Comparison of ENCODE assay signal across 8 cellular contexts in genomic region chr15:26628879-26629529, GRCh38.
DNase-seq lines count a peak whose midpoint lies in the region; ATAC-seq and TF ChIP-seq lines count a peak whose summit lies in the region.

No MANE protein-coding gene starts in this region.

- no peaks in the 10 kb centered on the region for H3K79me1 ChIP-seq in neuronal stem cell (ENCODE audit: low read depth, low read length)

- H2AK5ac ChIP-seq in neuronal stem cell (ENCODE audit: low read depth, low read length): peak overlapping the region; percentile 59

- H3K4me3 ChIP-seq in BJ (ENCODE audit: low read depth, low read length) (peak overlapping the region; percentile 29), neuronal stem cell (ENCODE audit: low read length in 2 of 2) (no peak overlapping the region), Caco-2 (ENCODE audit: low read depth, low read length) (no peak overlapping the region)

- CTCF ChIA-PET in BJ (lab: Yijun Ruan, JAX): interaction anchor here (0.7 kb wide), 1 partner anchor 592 kb away, joined by 3 read pairs; no protein-coding TSS in a partner anchor
- CTCF ChIA-PET in Caco-2 (lab: Charles Lee): no interaction called here

- ATAC-seq in GM18909 (IDR thresholded peaks at IDR 0.05; ENCODE audit: poor library complexity, unreplicated experiment): no peak
- no peak for ATAC-seq in HG03457 (IDR thresholded peaks at IDR 0.05; ENCODE audit: unreplicated experiment)

- no peak overlapping the region for H2AFZ ChIP-seq in neuronal stem cell (ENCODE audit: low read length)

- POLR2A ChIA-PET in BJ (lab: Charles Lee) (interaction anchor here (0.6 kb wide), 1 partner anchor 379 kb away, joined by 3 read pairs; no protein-coding TSS in a partner anchor), Caco-2 (lab: Charles Lee) (no interaction called here)

- H3K4me2 ChIP-seq in neuronal stem cell (ENCODE audit: insufficient read depth, low read length, poor library complexity, severe bottlenecking): no peak overlapping the region

- intact Hi-C loops in Caco-2 (cut with micrococcal nuclease; ENCODE audit: unreplicated experiment): no loop called here

- H3K9me3 Mint-ChIP-seq in Caco-2 (ENCODE audit: unreplicated experiment): peaks cover 24% of the 10 kb centered on the region

- H3K14ac ChIP-seq in neuronal stem cell (ENCODE audit: low read length): no peak overlapping the region

- no peak overlapping the region for H3K9ac ChIP-seq in neuronal stem cell (ENCODE audit: low read depth, low read length, poor library complexity)

- no TSS peak for BruUV-seq in Caco-2 (replicated peaks; lab: Mats Ljungman, UMichigan)

- no peak overlapping the region for H2BK15ac ChIP-seq in neuronal stem cell (ENCODE audit: low read length)

- H2BK120ac ChIP-seq in neuronal stem cell (ENCODE audit: low read depth, low read length): no peak overlapping the region

- H3K36me3 ChIP-seq in BJ (ENCODE audit: control insufficient read depth, insufficient read depth, low read length): no peaks in the 10 kb centered on the region
- no peaks in the 10 kb centered on the region for H3K36me3 ChIP-seq in neuronal stem cell (replicated peaks in 1 of 2; ENCODE audit: control insufficient read depth in 2 of 2, insufficient read depth in 2 of 2, low read length in 2 of 2)
- H3K36me3 ChIP-seq in Caco-2 (ENCODE audit: control insufficient read depth, insufficient read depth, low read length): no peaks in the 10 kb centered on the region

- H3K27ac Mint-ChIP-seq in Caco-2 (ENCODE audit: unreplicated experiment): no peak overlapping the region

- H3K27me3 Mint-ChIP-seq in Caco-2 (ENCODE audit: insufficient read depth, unreplicated experiment): no peaks in the 10 kb centered on the region

- peak overlapping the region; percentile 82 for H3K23ac ChIP-seq in neuronal stem cell (ENCODE audit: low read depth, low read length, poor library complexity)

- no peaks in the 10 kb centered on the region for H3K36me3 Mint-ChIP-seq in Caco-2 (ENCODE audit: insufficient read depth, unreplicated experiment)

- H2BK5ac ChIP-seq in neuronal stem cell (ENCODE audit: low read length): no peak overlapping the region

- 0 out of 2 replicates have a peak, but pooled peaks have one; percentile 3 for TF ChIP-seq CTCF in BJ (IDR thresholded peaks at IDR 0.05; ENCODE audit: insufficient read depth, low read depth, low read length)
- TF ChIP-seq CTCF in Caco-2 (IDR thresholded peaks at IDR 0.05; ENCODE audit: insufficient read depth in 1 of 2, low read depth in 1 of 2, low read length in 1 of 2, severe bottlenecking in 1 of 2, unreplicated experiment in 1 of 2): no peak

- H2BK12ac ChIP-seq in neuronal stem cell (ENCODE audit: low read length): no peak overlapping the region

- no CpG with 5 or more reads among the region's 41 CpGs for WGBS in neuronal stem cell (ENCODE audit: extremely low coverage in 2 of 2, insufficient read length in 2 of 2, insufficient replicate concordance in 1 of 2), 2 donors

- H3K4ac ChIP-seq in neuronal stem cell (ENCODE audit: low read length): no peak overlapping the region

- H3K18ac ChIP-seq in neuronal stem cell (ENCODE audit: low read length): peak overlapping the region; percentile 32

- no peak for DNase-seq in BJ (ENCODE audit: low read depth)
- DNase-seq in NCI-H2227 (lab: John Stamatoyannopoulos, UW; ENCODE audit: unreplicated experiment): peak; percentile 88
- peak; percentile 6 for DNase-seq in fibroblast of gingiva (ENCODE audit: low read depth)
- no peak for DNase-seq in neuronal stem cell (ENCODE audit: low spot score)
- no peak for DNase-seq in Caco-2
- no peak for DNase-seq in activated naive CD4-positive, alpha-beta T cell treated with anti-CD3 and anti-CD28 coated beads, Interleukin-2, amount 50 U/mL, for 16 hours

- H4K91ac ChIP-seq in neuronal stem cell (ENCODE audit: low read depth, low read length, poor library complexity): no peak overlapping the region

- peaks cover 0 to 5% of the 10 kb centered on the region in 2 donors for H3K4me1 ChIP-seq in neuronal stem cell (ENCODE audit: control insufficient read depth in 2 of 2, insufficient read depth in 1 of 2, low read depth in 1 of 2, low read length in 2 of 2)
- H3K4me1 ChIP-seq in Caco-2: no peaks in the 10 kb centered on the region

- no peak overlapping the region for H3K27ac ChIP-seq in neuronal stem cell (replicated peaks; ENCODE audit: low read length)

- H3K27me3 ChIP-seq in BJ (ENCODE audit: control insufficient read depth, insufficient read depth, low read length): no peaks in the 10 kb centered on the region
- H3K27me3 ChIP-seq in neuronal stem cell (ENCODE audit: control insufficient read depth in 3 of 3, insufficient read depth in 3 of 3, low read depth in 1 of 3, low read length in 3 of 3): no peaks in the 10 kb centered on the region
- no peaks in the 10 kb centered on the region for H3K27me3 ChIP-seq in Caco-2 (replicated peaks; ENCODE audit: control insufficient read depth, insufficient read depth, low read length)

- peaks cover 0 to 1% of the 10 kb centered on the region in 2 donors for H3K9me3 ChIP-seq in neuronal stem cell (replicated peaks in 1 of 2; ENCODE audit: control insufficient read depth in 2 of 2, insufficient read depth in 1 of 2, low read depth in 1 of 2, low read length in 2 of 2)
- 0 out of 2 replicates have a peak, but pooled peaks cover 6% of the 10 kb centered on the region for H3K9me3 ChIP-seq in Caco-2

- no peak overlapping the region for H4K8ac ChIP-seq in neuronal stem cell (ENCODE audit: low read depth, low read length)

- no peak overlapping the region for H3K4me3 Mint-ChIP-seq in Caco-2 (ENCODE audit: unreplicated experiment)

- H3K4me1 Mint-ChIP-seq in Caco-2 (ENCODE audit: low read depth, unreplicated experiment): peaks cover 7% of the 10 kb centered on the region

Comparison
In these comparisons a context has a peak if more than half of its experiments do, and no peak if none do; other contexts are left out.
1. DNase-seq: peak in NCI-H2227 (single experiment) and fibroblast of gingiva (single experiment); none in BJ (single experiment), neuronal stem cell (single experiment), Caco-2 (0 of 2) and activated naive CD4-positive, alpha-beta T cell treated with anti-CD3 and anti-CD28 coated beads, Interleukin-2, amount 50 U/mL, for 16 hours (single experiment).